In genomic region chr16:13852827-13853226, GRCh38 we compare ENCODE assay signal across 31 cellular contexts.
"Had no signal": no experiment of that assay in that cellular context is flagged by ENCODE, and none has a peak within 500 bp of the region (broad histone marks: within the 10 kb centered on the region; RNA-seq: fewer than 3 reads in every experiment).

No MANE protein-coding gene starts in this region.

- FAIRE-seq: bronchial epithelial cell had no signal

- H3K36me3 ChIP-seq: ascending aorta, cardiac muscle cell, WERI-Rb-1 had no signal

- ATAC-seq: activated CD4-positive, alpha-beta T cell treated with anti-CD3 and anti-CD28 coated beads for 36 hours; activated CD4-positive, CD25-positive, alpha-beta regulatory T cell treated with anti-CD3 and anti-CD28 coated beads, Interleukin-2, amount 50 U/mL, for 24 hours; activated CD8-positive, alpha-beta memory T cell treated with anti-CD3 and anti-CD28 coated beads, Interleukin-2, amount 10 ng/mL, durations not matched to agents 7 days and 5 days; activated CD8-positive, alpha-beta T cell treated with anti-CD3 and anti-CD28 coated beads, Interleukin-2, amount 10 ng/mL, durations not matched to agents 7 days and 5 days; activated naive CD8-positive, alpha-beta T cell treated with anti-CD3 and anti-CD28 coated beads, Interleukin-2, amount 50 U/mL, for 24 hours; WTC11 had no signal

- H3K9me3 ChIP-seq: ascending aorta had no signal

- DNase-seq: activated CD4-positive, alpha-beta memory T cell treated with anti-CD3 and anti-CD28 coated beads, Interleukin-2, amount 10 ng/mL, durations not matched to agents 7 days and 5 days; activated CD4-positive, alpha-beta T cell treated with anti-CD3 and anti-CD28 coated beads for 1 hour; activated CD4-positive, alpha-beta T cell treated with anti-CD3 and anti-CD28 coated beads for 36 hours; activated CD4-positive, alpha-beta T cell treated with anti-CD3 and anti-CD28 coated beads for 48 hours; activated CD4-positive, alpha-beta T cell treated with anti-CD3 and anti-CD28 coated beads, Interleukin-2, amount 10 ng/mL, durations not matched to agents 7 days and 5 days; activated CD4-positive, alpha-beta T cell treated with anti-CD3 and anti-CD28 coated beads, Interleukin-2, amount 50 U/mL, for 48 hours; activated CD4-positive, CD25-positive, alpha-beta regulatory T cell; activated CD8-positive, alpha-beta memory T cell treated with anti-CD3 and anti-CD28 coated beads for 24 hours; activated CD8-positive, alpha-beta memory T cell treated with anti-CD3 and anti-CD28 coated beads, Interleukin-2, amount 10 ng/mL, durations not matched to agents 7 days and 5 days; activated CD8-positive, alpha-beta memory T cell treated with anti-CD3 and anti-CD28 coated beads, Interleukin-2, amount 50 U/mL, for 48 hours; activated CD8-positive, alpha-beta T cell treated with anti-CD3 and anti-CD28 coated beads, Interleukin-2, amount 10 ng/mL, durations not matched to agents 7 days and 5 days; activated effector memory CD4-positive, alpha-beta T cell treated with Interleukin-2 at 50 U/mL for 16 hours; activated gamma-delta T cell; activated naive CD4-positive, alpha-beta T cell treated with anti-CD3 and anti-CD28 coated beads, Interleukin-2, amount 10 ng/mL, durations not matched to agents 7 days and 5 days; activated naive CD4-positive, alpha-beta T cell treated with Interleukin-2 at 50 U/mL for 16 hours; activated naive CD8-positive, alpha-beta T cell treated with anti-CD3 and anti-CD28 coated beads, Interleukin-2, amount 10 ng/mL, durations not matched to agents 7 days and 5 days; activated naive CD8-positive, alpha-beta T cell treated with anti-CD3 and anti-CD28 coated beads, Interleukin-2, amount 50 U/mL, for 24 hours; activated T-cell treated with anti-CD3 and anti-CD28 coated beads, Interleukin-2, amount 50 U/mL, for 24 hours; activated T-cell treated with anti-CD3 and anti-CD28 coated beads, Interleukin-2, amount 50 U/mL, for 48 hours; amygdala; anterior cingulate cortex; caudate nucleus; cerebellar nuclear complex; T-helper 2 cell; T-helper 9 cell; WERI-Rb-1 had no signal

- H3K27ac ChIP-seq: ascending aorta, cardiac muscle cell, WERI-Rb-1 had no signal

- H3K4me3 ChIP-seq: ascending aorta, cardiac muscle cell had no signal

- H3K27me3 ChIP-seq: ascending aorta, cardiac muscle cell had no signal
